ENCODE assay signal across 1 cellular context in genomic region chr2:67954125-67954748, GRCh38.
TF ChIP-seq lines count a peak whose summit lies in the region.

No MANE protein-coding gene starts in this region.

TF ChIP-seq in HepG2, 621 proteins besides CTCF, POLR2A, EP300 and RAD21 (continued from another document and continues in another):
- TF ChIP-seq, protein P1, sequence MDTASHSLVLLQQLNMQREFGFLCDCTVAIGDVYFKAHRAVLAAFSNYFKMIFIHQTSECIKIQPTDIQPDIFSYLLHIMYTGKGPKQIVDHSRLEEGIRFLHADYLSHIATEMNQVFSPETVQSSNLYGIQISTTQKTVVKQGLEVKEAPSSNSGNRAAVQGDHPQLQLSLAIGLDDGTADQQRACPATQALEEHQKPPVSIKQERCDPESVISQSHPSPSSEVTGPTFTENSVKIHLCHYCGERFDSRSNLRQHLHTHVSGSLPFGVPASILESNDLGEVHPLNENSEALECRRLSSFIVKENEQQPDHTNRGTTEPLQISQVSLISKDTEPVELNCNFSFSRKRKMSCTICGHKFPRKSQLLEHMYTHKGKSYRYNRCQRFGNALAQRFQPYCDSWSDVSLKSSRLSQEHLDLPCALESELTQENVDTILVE (CRISPR knock-in tag; IDR thresholded peaks at IDR 0.05), result no peak
- TF ChIP-seq CENPT (CRISPR knock-in tag; IDR thresholded peaks at IDR 0.05; ENCODE audit: low read depth), result no peak
- no peak for TF ChIP-seq AFF4 (CRISPR knock-in tag; IDR thresholded peaks at IDR 0.05)
- TF ChIP-seq ZBTB38 (CRISPR knock-in tag; IDR thresholded peaks at IDR 0.05), result peak; percentile 33; the same call in 1 of the 2 replicates
- TF ChIP-seq AKNA (CRISPR knock-in tag; IDR thresholded peaks at IDR 0.05; ENCODE audit: borderline replicate concordance), result no peak
- no peak for TF ChIP-seq REL (CRISPR knock-in tag; conservative IDR thresholded peaks at IDR 0.05)
- no peak for TF ChIP-seq TCF12 (IDR thresholded peaks at IDR 0.05)
- 0 out of 2 replicates have a peak, but pooled peaks have one; percentile 9 for TF ChIP-seq TCF12 (CRISPR knock-in tag; IDR thresholded peaks at IDR 0.05)
- no peak for TF ChIP-seq SMARCE1 (IDR thresholded peaks at IDR 0.05; ENCODE audit: borderline replicate concordance)
- no peak for TF ChIP-seq RAD51 (IDR thresholded peaks at IDR 0.05; ENCODE audit: borderline replicate concordance)
- TF ChIP-seq HNF1A (IDR thresholded peaks at IDR 0.05; ENCODE audit: low read depth), result 0 out of 2 replicates have a peak, but pooled peaks have one; percentile 58
- TF ChIP-seq HNF1A (CRISPR knock-in tag; IDR thresholded peaks at IDR 0.05; ENCODE audit: borderline replicate concordance), result peak; percentile 24; the same call in 1 of the 2 replicates
- TF ChIP-seq, protein P2, sequence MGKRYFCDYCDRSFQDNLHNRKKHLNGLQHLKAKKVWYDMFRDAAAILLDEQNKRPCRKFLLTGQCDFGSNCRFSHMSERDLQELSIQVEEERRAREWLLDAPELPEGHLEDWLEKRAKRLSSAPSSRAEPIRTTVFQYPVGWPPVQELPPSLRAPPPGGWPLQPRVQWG (CRISPR knock-in tag; IDR thresholded peaks at IDR 0.05; ENCODE audit: borderline replicate concordance, low read depth), result no peak
- TF ChIP-seq KDM6A (CRISPR knock-in tag; IDR thresholded peaks at IDR 0.05; ENCODE audit: low read depth), result no peak
- TF ChIP-seq ZNF574 (CRISPR knock-in tag; IDR thresholded peaks at IDR 0.05), result no peak
- peak; percentile 68; the same call in 1 of the 2 replicates for TF ChIP-seq ZNF614 (CRISPR knock-in tag; IDR thresholded peaks at IDR 0.05; ENCODE audit: borderline replicate concordance)
- no peak for TF ChIP-seq ZNF121 (CRISPR knock-in tag; IDR thresholded peaks at IDR 0.05)
- TF ChIP-seq CEBPZ (IDR thresholded peaks at IDR 0.05; ENCODE audit: low read length), result no peak
- TF ChIP-seq SIX1 (CRISPR knock-in tag; IDR thresholded peaks at IDR 0.05; ENCODE audit: borderline replicate concordance), result no peak; the same call in 1 of the 2 replicates
- no peak for TF ChIP-seq ZNF543 (CRISPR knock-in tag; IDR thresholded peaks at IDR 0.05)
- TF ChIP-seq ZNF564 (CRISPR knock-in tag; IDR thresholded peaks at IDR 0.05), result no peak
- TF ChIP-seq, protein P3, sequence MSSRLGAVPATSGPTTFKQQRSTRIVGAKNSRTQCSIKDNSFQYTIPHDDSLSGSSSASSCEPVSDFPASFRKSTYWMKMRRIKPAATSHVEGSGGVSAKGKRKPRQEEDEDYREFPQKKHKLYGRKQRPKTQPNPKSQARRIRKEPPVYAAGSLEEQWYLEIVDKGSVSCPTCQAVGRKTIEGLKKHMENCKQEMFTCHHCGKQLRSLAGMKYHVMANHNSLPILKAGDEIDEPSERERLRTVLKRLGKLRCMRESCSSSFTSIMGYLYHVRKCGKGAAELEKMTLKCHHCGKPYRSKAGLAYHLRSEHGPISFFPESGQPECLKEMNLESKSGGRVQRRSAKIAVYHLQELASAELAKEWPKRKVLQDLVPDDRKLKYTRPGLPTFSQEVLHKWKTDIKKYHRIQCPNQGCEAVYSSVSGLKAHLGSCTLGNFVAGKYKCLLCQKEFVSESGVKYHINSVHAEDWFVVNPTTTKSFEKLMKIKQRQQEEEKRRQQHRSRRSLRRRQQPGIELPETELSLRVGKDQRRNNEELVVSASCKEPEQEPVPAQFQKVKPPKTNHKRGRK (CRISPR knock-in tag; IDR thresholded peaks at IDR 0.05), result no peak
- no peak for TF ChIP-seq ZNF790 (CRISPR knock-in tag; IDR thresholded peaks at IDR 0.05; ENCODE audit: borderline replicate concordance)
- no peak; the same call in 1 of the 2 replicates for TF ChIP-seq PHF20 (CRISPR knock-in tag; IDR thresholded peaks at IDR 0.05)
- TF ChIP-seq, protein P4, sequence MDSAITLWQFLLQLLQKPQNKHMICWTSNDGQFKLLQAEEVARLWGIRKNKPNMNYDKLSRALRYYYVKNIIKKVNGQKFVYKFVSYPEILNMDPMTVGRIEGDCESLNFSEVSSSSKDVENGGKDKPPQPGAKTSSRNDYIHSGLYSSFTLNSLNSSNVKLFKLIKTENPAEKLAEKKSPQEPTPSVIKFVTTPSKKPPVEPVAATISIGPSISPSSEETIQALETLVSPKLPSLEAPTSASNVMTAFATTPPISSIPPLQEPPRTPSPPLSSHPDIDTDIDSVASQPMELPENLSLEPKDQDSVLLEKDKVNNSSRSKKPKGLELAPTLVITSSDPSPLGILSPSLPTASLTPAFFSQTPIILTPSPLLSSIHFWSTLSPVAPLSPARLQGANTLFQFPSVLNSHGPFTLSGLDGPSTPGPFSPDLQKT (CRISPR knock-in tag; IDR thresholded peaks at IDR 0.05; ENCODE audit: borderline replicate concordance), result no peak
- TF ChIP-seq WIZ (CRISPR knock-in tag; IDR thresholded peaks at IDR 0.05), result 0 out of 2 replicates have a peak, but pooled peaks have one; percentile 51
